33 cellular contexts compared by ENCODE assay signal in the genomic region with DNA sequence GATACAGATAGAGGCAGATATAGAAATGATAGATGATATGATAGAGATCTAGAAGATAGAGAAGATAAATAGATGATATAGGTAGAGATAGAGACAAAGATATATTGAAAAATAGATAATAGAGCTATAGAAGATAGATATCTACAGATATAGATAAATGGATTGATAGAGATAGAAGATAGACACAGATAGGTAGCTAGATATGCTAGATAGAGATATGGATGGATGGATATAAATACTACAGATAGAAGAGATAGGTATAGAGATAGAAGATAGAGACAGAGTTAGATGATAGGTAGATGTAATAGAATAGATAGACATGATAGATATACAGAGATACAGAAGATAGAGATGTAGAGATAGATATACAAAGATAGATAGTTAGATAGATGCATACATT. TPM values are rescaled to one million over a fixed set of nuclear protein-coding genes. Genes with fewer than 3 reads are reported as not detected.
"Had no signal": no experiment of that assay in that cellular context is flagged by ENCODE, and none has a peak within 500 bp of the region (broad histone marks: within the 10 kb centered on the region; RNA-seq: fewer than 3 reads in every experiment).

No MANE protein-coding gene starts in this region.

- H3K4me1 ChIP-seq: esophagus squamous epithelium, gastrocnemius medialis, heart right ventricle, left lung, lower lobe of right lung had no signal

- H3K27ac ChIP-seq: epithelial cell of prostate, esophagus squamous epithelium, gastrocnemius medialis, heart right ventricle, left lung, lower lobe of right lung had no signal

- H3K4me3 Mint-ChIP-seq: dendritic cell treated with granulocyte-macrophage colony-stimulating factor and Interleukin-4, amounts not matched to agents 40 ng/mL and 50 ng/mL, for 4 days; effector memory CD8-positive, alpha-beta T cell; endodermal cell; mesothelial cell of epicardium; naive B cell; naive thymus-derived CD8-positive, alpha-beta T cell had no signal

- H3K36me3 ChIP-seq: esophagus squamous epithelium, gastrocnemius medialis, heart right ventricle, left lung, lower lobe of right lung had no signal

- ATAC-seq: effector memory CD8-positive, alpha-beta T cell; esophagus mucosa; gastrocnemius medialis; heart right ventricle; left cardiac atrium; left lung; left ventricle myocardium superior; lower lobe of right lung; mucosa of descending colon; naive thymus-derived CD8-positive, alpha-beta T cell had no signal

- H3K27me3 ChIP-seq: esophagus squamous epithelium, gastrocnemius medialis had no signal

- FAIRE-seq: endometrium, islet of Langerhans, keratinocyte had no signal

- H3K27ac Mint-ChIP-seq: dendritic cell treated with granulocyte-macrophage colony-stimulating factor and Interleukin-4, amounts not matched to agents 40 ng/mL and 50 ng/mL, for 4 days; effector memory CD8-positive, alpha-beta T cell; endodermal cell; mesothelial cell of epicardium; naive thymus-derived CD8-positive, alpha-beta T cell had no signal

- DNase-seq: cortex of kidney; effector CD8-positive, alpha-beta T cell; effector memory CD8-positive, alpha-beta T cell; endodermal cell; erythroblast; esophagus squamous epithelium; foreskin fibroblast; foreskin melanocyte; gastrocnemius medialis; glutamatergic neuron; head of caudate nucleus; heart right ventricle; hippocampal formation; left cardiac atrium; left lung; left ventricle myocardium superior; lower lobe of right lung; mesenchymal stem cell; naive B cell; naive thymus-derived CD8-positive, alpha-beta T cell had no signal

- H3K9me3 Mint-ChIP-seq: dendritic cell treated with granulocyte-macrophage colony-stimulating factor and Interleukin-4, amounts not matched to agents 40 ng/mL and 50 ng/mL, for 4 days; effector memory CD8-positive, alpha-beta T cell; endodermal cell; mesothelial cell of epicardium; naive B cell; naive thymus-derived CD8-positive, alpha-beta T cell had no signal

- H3K4me3 ChIP-seq: esophagus squamous epithelium, gastrocnemius medialis, heart right ventricle, left lung, lower lobe of right lung, mucosa of descending colon had no signal

- H3K9me3 ChIP-seq: esophagus squamous epithelium, gastrocnemius medialis, heart right ventricle, left lung, lower lobe of right lung, mucosa of descending colon had no signal

- H3K4me1 Mint-ChIP-seq: endodermal cell; naive B cell; naive thymus-derived CD8-positive, alpha-beta T cell had no signal

- H3K36me3 Mint-ChIP-seq: mesothelial cell of epicardium; naive B cell; naive thymus-derived CD8-positive, alpha-beta T cell had no signal

RNA-seq across cellular contexts. Expression of gene TRIM17, which starts 31.4 kb away (rescaled TPM):
- total RNA-seq: dermis microvascular lymphatic vessel endothelial cell, gastrocnemius medialis, glomerular endothelial cell, lung microvascular endothelial cell, mesenteric fat pad, myocyte had no signal
